In genomic region chr16:85969159-85969558, GRCh38 we compare ENCODE assay signal across 13 cellular contexts.
A peak's percentile ranks its signal among the peaks of the same experiment; 100 is the strongest.
DNase-seq lines count a peak whose midpoint lies in the region; ATAC-seq, FAIRE-seq and TF ChIP-seq lines count a peak whose summit lies in the region.
"Had no signal": no experiment of that assay in that cellular context is flagged by ENCODE, and none has a peak within 500 bp of the region (broad histone marks: within the 10 kb centered on the region; RNA-seq: fewer than 3 reads in every experiment).

No MANE protein-coding gene starts in this region.

- H4K12ac ChIP-seq in trophoblast cell (ENCODE audit: low read depth, low read length): no peak overlapping the region

- H3K79me1 ChIP-seq in trophoblast cell (ENCODE audit: low read length): peaks cover 22% of the 10 kb centered on the region

- peak overlapping the region in 6 of 11 experiments; percentile 7 to 40 (median 26); a peak in 9 of 22 replicates for H3K9ac ChIP-seq in BLaER1 treated with 17β-estradiol and CSF1 and Interleukin-3, amounts not matched to agents 10 nM and 100 nM
- no peak overlapping the region for H3K9ac ChIP-seq in trophoblast cell (ENCODE audit: low read length)

- peak overlapping the region in 8 of 11 experiments; percentile 2 to 66 (median 24); a peak in 12 of 22 replicates for H3K27ac ChIP-seq in BLaER1 treated with 17β-estradiol and CSF1 and Interleukin-3, amounts not matched to agents 10 nM and 100 nM
- H3K27ac ChIP-seq in trophoblast cell (ENCODE audit: low read depth, low read length): peak overlapping the region; percentile 86

- H3K9me3 Mint-ChIP-seq in T-cell: no peaks in the 10 kb centered on the region

- H3K4me1 Mint-ChIP-seq in T-cell: peaks cover 6 to 14% (median 13%) of the 10 kb centered on the region in 3 donors

- H3K36me3 ChIP-seq in BLaER1 treated with 17β-estradiol and CSF1 and Interleukin-3, amounts not matched to agents 10 nM and 100 nM: 0 out of 22 replicates have a peak, but pooled peaks cover 0 to 6% (median 0%) of the 10 kb centered on the region in 11 experiments
- no peaks in the 10 kb centered on the region for H3K36me3 ChIP-seq in trophoblast cell (ENCODE audit: control insufficient read depth in 1 of 2, insufficient read depth in 2 of 2, low read length in 2 of 2)

- peaks cover 0 to 19% (median 14%) of the 10 kb centered on the region in 11 experiments; a peak in 18 of 22 replicates for H3K9me3 ChIP-seq in BLaER1 treated with 17β-estradiol and CSF1 and Interleukin-3, amounts not matched to agents 10 nM and 100 nM (replicated peaks in 1 of 11)
- peaks cover 3% of the 10 kb centered on the region for H3K9me3 ChIP-seq in trophoblast cell (ENCODE audit: insufficient read depth, low read depth, low read length)

- H3K4me3 ChIP-seq in BLaER1 treated with 17β-estradiol and CSF1 and Interleukin-3, amounts not matched to agents 10 nM and 100 nM: no peak overlapping the region
- H3K4me3 ChIP-seq in astrocyte of the cerebellum (ENCODE audit: low read depth, low read length) (no peak overlapping the region), trophoblast cell (ENCODE audit: low read depth, low read length) (no peak overlapping the region)

- H4K91ac ChIP-seq in trophoblast cell (ENCODE audit: low read depth, low read length): peak overlapping the region; percentile 95

- peaks cover 4% of the 10 kb centered on the region for H3K79me2 ChIP-seq in trophoblast cell (ENCODE audit: control insufficient read depth, insufficient read depth, low read length, poor library complexity)

- H4K20me1 ChIP-seq in BLaER1 treated with 17β-estradiol and CSF1 and Interleukin-3, amounts not matched to agents 10 nM and 100 nM: no peaks in the 10 kb centered on the region

- H3K23ac ChIP-seq in trophoblast cell (ENCODE audit: low read length): no peak overlapping the region

- CTCF ChIA-PET in T-cell (lab: Charles Lee): no interaction called here

- peak overlapping the region; percentile 64 for H3K14ac ChIP-seq in trophoblast cell (ENCODE audit: low read length)

- in situ Hi-C loops in astrocyte of the cerebellum (cut with HindIII; ENCODE audit: low sequenced_read_pairs): no loop called here

- H3K18ac ChIP-seq in trophoblast cell (ENCODE audit: low read length): peak overlapping the region; percentile 37

- H2AFZ ChIP-seq in trophoblast cell (ENCODE audit: insufficient read depth, low read length, poor library complexity): no peak overlapping the region

- H4K8ac ChIP-seq in trophoblast cell (ENCODE audit: low read depth, low read length): peak overlapping the region; percentile 22

- H2BK5ac ChIP-seq in trophoblast cell (ENCODE audit: low read depth, low read length, poor library complexity): peak overlapping the region; percentile 58

- POLR2A ChIA-PET in T-cell (lab: Charles Lee): interaction anchor here in 1 of 2 donors (0.6 kb wide), 1 partner anchor 31 kb away, joined by 4 read pairs; no protein-coding TSS in a partner anchor

- no peak for TF ChIP-seq CTCF in astrocyte of the cerebellum (IDR thresholded peaks at IDR 0.05; ENCODE audit: low read depth, low read length, missing control alignments)

- peak; percentile 67 for FAIRE-seq in GM18507 (lab: Jason Lieb, UNC)
- FAIRE-seq: colon, D721Med had no signal

- no peak overlapping the region for H3K27ac Mint-ChIP-seq in T-cell

- H2BK12ac ChIP-seq in trophoblast cell (ENCODE audit: low read length): peak overlapping the region; percentile 76

- DNase-seq in GM18507 (ENCODE audit: extremely low spot score, insufficient read length, low read depth): no peak
- peak; percentile 29 for DNase-seq in astrocyte of the cerebellum (ENCODE audit: low read depth)
- no peak for DNase-seq in trophoblast cell
- no peak for DNase-seq in head of caudate nucleus
- no peak for DNase-seq in T-cell
- DNase-seq: NCI-H1436 treated with DMSO at 0.1 percent for 48 hours, NCI-H774 had no signal

- no peak overlapping the region for H3K4me3 Mint-ChIP-seq in T-cell

- WGBS in trophoblast cell (ENCODE audit: extremely low coverage, insufficient coverage, insufficient read length): no CpG with 5 or more reads among the region's 2 CpGs

- no peak overlapping the region for H2AK5ac ChIP-seq in trophoblast cell (ENCODE audit: low read length)

- H3K4ac ChIP-seq in trophoblast cell (ENCODE audit: low read depth, low read length): peak overlapping the region; percentile 30

- intact Hi-C loops in head of caudate nucleus (cut with DNase I): no loop called here

- H3K36me3 Mint-ChIP-seq in T-cell: no peaks in the 10 kb centered on the region

- no peak for ATAC-seq in GM21529 (IDR thresholded peaks at IDR 0.05; ENCODE audit: unreplicated experiment)
- no peak for ATAC-seq in T-cell (replicated peaks in 1 of 4)
- ATAC-seq in GM18520 (IDR thresholded peaks at IDR 0.05; ENCODE audit: unreplicated experiment): no peak
- ATAC-seq: HCT116 had no signal

- H3K4me2 ChIP-seq in BLaER1 treated with 17β-estradiol and CSF1 and Interleukin-3, amounts not matched to agents 10 nM and 100 nM: peak overlapping the region; percentile 23 to 87 (median 67)
- H3K4me2 ChIP-seq in trophoblast cell (ENCODE audit: low read length): peak overlapping the region; percentile 45

- peaks cover 21 to 55% (median 33%) of the 10 kb centered on the region in 10 experiments for H3K4me1 ChIP-seq in BLaER1 treated with 17β-estradiol and CSF1 and Interleukin-3, amounts not matched to agents 10 nM and 100 nM
- peaks cover 19 to 35% of the 10 kb centered on the region in 2 experiments for H3K4me1 ChIP-seq in trophoblast cell (ENCODE audit: control insufficient read depth in 1 of 2, insufficient read depth in 2 of 2, low read length in 2 of 2)

- no peaks in the 10 kb centered on the region; a peak in 1 of 22 replicates for H3K27me3 ChIP-seq in BLaER1 treated with 17β-estradiol and CSF1 and Interleukin-3, amounts not matched to agents 10 nM and 100 nM
- no peaks in the 10 kb centered on the region for H3K27me3 ChIP-seq in trophoblast cell (ENCODE audit: insufficient read depth, low read length)

- H2BK120ac ChIP-seq in trophoblast cell (ENCODE audit: insufficient read depth, low read length, poor library complexity): peak overlapping the region; percentile 78

- H3K27me3 Mint-ChIP-seq in T-cell: no peaks in the 10 kb centered on the region
